Comparison of ENCODE assay signal across 8 cellular contexts in genomic region chr1:155208406-155208655, GRCh38. TPM values are rescaled to one million over a fixed set of nuclear protein-coding genes. Genes with fewer than 3 reads are reported as not detected.
DNase-seq lines count a peak whose midpoint lies in the region; ATAC-seq and TF ChIP-seq lines count a peak whose summit lies in the region.

No MANE protein-coding gene starts in this region.

- H3K36me3 ChIP-seq in body of pancreas (replicated peaks in 1 of 2; ENCODE audit: insufficient read depth in 1 of 2, low read depth in 2 of 2) = no peaks in the 10 kb centered on the region

- peak overlapping the region; percentile 92 to 97 for H3K4me3 ChIP-seq in body of pancreas
- peak overlapping the region; percentile 77 for H3K4me3 ChIP-seq in mononuclear cell (ENCODE audit: low read length)

- TF ChIP-seq POLR2A in body of pancreas (IDR thresholded peaks at IDR 0.05) = no peak

- H3K4me1 ChIP-seq in body of pancreas (peaks cover 23% of the 10 kb centered on the region), mononuclear cell (ENCODE audit: insufficient read depth, low read length) (peaks cover 48% of the 10 kb centered on the region)

- DNase-seq in stimulated activated naive CD8-positive, alpha-beta T cell treated with anti-CD3 and anti-CD28 coated beads, Interleukin-15, Interleukin-2, amounts not matched to agents 100 U/mL and 50 U/mL, for 24 hours = no peak
- DNase-seq in body of pancreas = no peak
- no peak for DNase-seq in stimulated activated naive CD4-positive, alpha-beta T cell treated with Interleukin-2 at 50 U/mL for 16 hours (lab: John Stamatoyannopoulos, UW)
- no peak for DNase-seq in A172 (ENCODE audit: low spot score)
- DNase-seq in G401 (ENCODE audit: low spot score) = no peak

- peaks cover 30% of the 10 kb centered on the region for H3K4me1 Mint-ChIP-seq in stimulated activated naive CD8-positive, alpha-beta T cell treated with anti-CD3 and anti-CD28 coated beads, Interleukin-15, Interleukin-2, amounts not matched to agents 100 ng/mL and 50 ng/mL, for 24 hours (ENCODE audit: low read depth)

- no peaks in the 10 kb centered on the region for H3K36me3 Mint-ChIP-seq in stimulated activated naive CD8-positive, alpha-beta T cell treated with anti-CD3 and anti-CD28 coated beads, Interleukin-15, Interleukin-2, amounts not matched to agents 100 ng/mL and 50 ng/mL, for 24 hours (ENCODE audit: low read depth)

- peak overlapping the region; percentile 90 to 99 (median 96) for H3K27ac ChIP-seq in body of pancreas

- H3K4me3 Mint-ChIP-seq in stimulated activated naive CD8-positive, alpha-beta T cell treated with anti-CD3 and anti-CD28 coated beads, Interleukin-15, Interleukin-2, amounts not matched to agents 100 ng/mL and 50 ng/mL, for 24 hours = peak overlapping the region; percentile 89

- H3K27ac Mint-ChIP-seq in stimulated activated naive CD8-positive, alpha-beta T cell treated with anti-CD3 and anti-CD28 coated beads, Interleukin-15, Interleukin-2, amounts not matched to agents 100 ng/mL and 50 ng/mL, for 24 hours = peak overlapping the region; percentile 94

- H3K9me3 ChIP-seq in body of pancreas (no peaks in the 10 kb centered on the region), mononuclear cell (ENCODE audit: low read depth, low read length) (no peaks in the 10 kb centered on the region)

- in situ Hi-C loops in G401 (cut with HindIII; ENCODE audit: low sequenced_read_pairs) = no loop called here

- TF ChIP-seq CTCF in body of pancreas (IDR thresholded peaks at IDR 0.05) = no peak

- no peaks in the 10 kb centered on the region for H3K27me3 Mint-ChIP-seq in stimulated activated naive CD8-positive, alpha-beta T cell treated with anti-CD3 and anti-CD28 coated beads, Interleukin-15, Interleukin-2, amounts not matched to agents 100 ng/mL and 50 ng/mL, for 24 hours

- intact Hi-C loops in body of pancreas (cut with DNase I) = no loop called here

- 1 to 2% methylated on average over 10 to 11 of the region's 11 CpGs for WGBS in body of pancreas, 2 donors

- no peaks in the 10 kb centered on the region for H3K9me3 Mint-ChIP-seq in stimulated activated naive CD8-positive, alpha-beta T cell treated with anti-CD3 and anti-CD28 coated beads, Interleukin-15, Interleukin-2, amounts not matched to agents 100 ng/mL and 50 ng/mL, for 24 hours

- ATAC-seq in stimulated activated naive CD8-positive, alpha-beta T cell treated with anti-CD3 and anti-CD28 coated beads, Interleukin-15, Interleukin-2, amounts not matched to agents 100 U/mL and 50 U/mL, for 24 hours = no peak
- ATAC-seq in body of pancreas (no peak), GM19463 (IDR thresholded peaks at IDR 0.05; ENCODE audit: unreplicated experiment) (no peak)

- H3K27me3 ChIP-seq in body of pancreas (no peaks in the 10 kb centered on the region), mononuclear cell (ENCODE audit: insufficient read depth, low read length) (no peaks in the 10 kb centered on the region)

RNA-seq across cellular contexts. Expression of gene MTX1, which starts 0.2 kb away (rescaled TPM):
- total RNA-seq in body of pancreas (10 to 100 TPM in 1 of 2 donors, 1 to 10 TPM in 1; 5.9 to 16.3 TPM), mononuclear cell (16.1 TPM)
- 85.8 and 110 TPM in 2 replicates for total RNA-seq in A172 (2014; rRNA removed; shearing (Covaris generic))
- 125 and 126 TPM in 2 replicates for total RNA-seq in G401 (2014; rRNA removed; shearing (Covaris generic))

RNA-seq across cellular contexts. Expression of gene THBS3, which starts 0.6 kb away (rescaled TPM):
- total RNA-seq in body of pancreas (10 to 100 TPM; 15.0 to 21.1 TPM), mononuclear cell (8.0 TPM)
- 11.3 and 24.6 TPM in 2 replicates for total RNA-seq in A172 (2014; rRNA removed; shearing (Covaris generic))
- total RNA-seq in G401 (2014; rRNA removed; shearing (Covaris generic)) = 75.4 and 79.8 TPM in 2 replicates

RNA-seq across cellular contexts. Expression of gene TRIM46, which starts 34.7 kb away (rescaled TPM):
- under 1 TPM in 1 of 2 donors, not detected in 1; 0.26 TPM for total RNA-seq in body of pancreas
- total RNA-seq in mononuclear cell = 0.52 TPM
- total RNA-seq in A172 (2014; rRNA removed; shearing (Covaris generic)) = 1.1 and 3.4 TPM in 2 replicates
- 0.14 and 0.37 TPM in 2 replicates for total RNA-seq in G401 (2014; rRNA removed; shearing (Covaris generic))

RNA-seq across cellular contexts. Expression of gene KRTCAP2, which starts 35.2 kb away (rescaled TPM):
- total RNA-seq in body of pancreas = 10 to 100 TPM; 46.4 to 71.5 TPM
- 62.0 TPM for total RNA-seq in mononuclear cell
- 122 and 126 TPM in 2 replicates for total RNA-seq in A172 (2014; rRNA removed; shearing (Covaris generic))
- 177 and 223 TPM in 2 replicates for total RNA-seq in G401 (2014; rRNA removed; shearing (Covaris generic))

RNA-seq across cellular contexts. Expression of gene ENTREP3, which starts 47.0 kb away (rescaled TPM):
- 10 to 100 TPM in 1 of 2 donors, 1 to 10 TPM in 1; 6.2 to 12.2 TPM for total RNA-seq in body of pancreas
- total RNA-seq in mononuclear cell = 2.1 TPM
- 10.7 and 11.4 TPM in 2 replicates for total RNA-seq in A172 (2014; rRNA removed; shearing (Covaris generic))
- total RNA-seq in G401 (2014; rRNA removed; shearing (Covaris generic)) = 5.4 and 7.3 TPM in 2 replicates
